Comparison of ENCODE assay signal across 22 cellular contexts in genomic region chrX:99142745-99143144, GRCh38.
"Had no signal": no experiment of that assay in that cellular context is flagged by ENCODE, and none has a peak within 500 bp of the region (broad histone marks: within the 10 kb centered on the region; RNA-seq: fewer than 3 reads in every experiment).

No MANE protein-coding gene starts in this region.

- H3K27me3 ChIP-seq: body of pancreas, sigmoid colon, upper lobe of right lung had no signal

- ATAC-seq: activated T-helper 17 cell treated with anti-CD3 and anti-CD28 coated beads, Interleukin-2, amount 50 U/mL, for 72 hours; body of pancreas; effector memory CD8-positive, alpha-beta T cell; stimulated activated naive B cell treated with anti-CD40 and anti-IgM and Interleukin-4, amounts not matched to agents 10 μg/mL and 1 μg/mL and 100 μg/mL, for 72 hours; upper lobe of right lung had no signal

- H3K27ac Mint-ChIP-seq: activated B cell treated with CpG ODN at 0.5 μM for 24 hours; activated CD4-positive, alpha-beta memory T cell treated with anti-CD3 and anti-CD28 coated beads, Interleukin-2, amount 10 ng/mL, durations not matched to agents 7 days and 5 days; activated naive CD8-positive, alpha-beta T cell treated with anti-CD3 and anti-CD28 coated beads, Interleukin-2, amount 10 ng/mL, durations not matched to agents 7 days and 5 days; activated T-helper 17 cell treated with anti-CD3 and anti-CD28 coated beads, Interleukin-2, amount 50 U/mL, for 72 hours; effector memory CD8-positive, alpha-beta T cell; naive B cell; stimulated activated naive B cell treated with anti-CD40 and anti-IgM and Interleukin-4, amounts not matched to agents 10 μg/mL and 1 μg/mL and 100 μg/mL, for 72 hours had no signal

- FAIRE-seq: TTC549 had no signal

- H3K9me3 Mint-ChIP-seq: activated naive CD8-positive, alpha-beta T cell treated with anti-CD3 and anti-CD28 coated beads, Interleukin-2, amount 10 ng/mL, durations not matched to agents 7 days and 5 days; activated T-helper 17 cell treated with anti-CD3 and anti-CD28 coated beads, Interleukin-2, amount 50 U/mL, for 72 hours; effector memory CD8-positive, alpha-beta T cell had no signal

- H3K27ac ChIP-seq: body of pancreas, epithelial cell of prostate, sigmoid colon, spleen, thoracic aorta, upper lobe of right lung had no signal

- H3K36me3 Mint-ChIP-seq: activated naive CD8-positive, alpha-beta T cell treated with anti-CD3 and anti-CD28 coated beads, Interleukin-2, amount 10 ng/mL, durations not matched to agents 7 days and 5 days; naive B cell; stimulated activated naive B cell treated with anti-CD40 and anti-IgM and Interleukin-4, amounts not matched to agents 10 μg/mL and 1 μg/mL and 100 μg/mL, for 72 hours had no signal

- H3K27me3 Mint-ChIP-seq: activated B cell treated with CpG ODN at 0.5 μM for 24 hours; activated CD4-positive, alpha-beta memory T cell treated with anti-CD3 and anti-CD28 coated beads, Interleukin-2, amount 10 ng/mL, durations not matched to agents 7 days and 5 days; activated naive CD8-positive, alpha-beta T cell treated with anti-CD3 and anti-CD28 coated beads, Interleukin-2, amount 10 ng/mL, durations not matched to agents 7 days and 5 days; activated T-helper 17 cell treated with anti-CD3 and anti-CD28 coated beads, Interleukin-2, amount 50 U/mL, for 72 hours; effector memory CD8-positive, alpha-beta T cell; naive B cell; stimulated activated naive B cell treated with anti-CD40 and anti-IgM and Interleukin-4, amounts not matched to agents 10 μg/mL and 1 μg/mL and 100 μg/mL, for 72 hours had no signal

- H3K36me3 ChIP-seq: sigmoid colon, spleen, thoracic aorta, upper lobe of right lung had no signal

- DNase-seq: activated B cell treated with CpG ODN at 0.5 μM for 24 hours; activated CD4-positive, alpha-beta memory T cell treated with anti-CD3 and anti-CD28 coated beads, Interleukin-2, amount 10 ng/mL, durations not matched to agents 7 days and 5 days; activated CD4-positive, alpha-beta T cell treated with anti-CD3 and anti-CD28 coated beads for 4 hours; activated naive CD4-positive, alpha-beta T cell treated with Interleukin-2 at 50 U/mL for 16 hours; activated naive CD8-positive, alpha-beta T cell treated with anti-CD3 and anti-CD28 coated beads, Interleukin-2, amount 10 ng/mL, durations not matched to agents 7 days and 5 days; activated T-cell treated with anti-CD3 and anti-CD28 coated beads, Interleukin-2, amount 50 U/mL, for 1 hour; body of pancreas; caudate nucleus; effector memory CD8-positive, alpha-beta T cell; foreskin fibroblast; hippocampal formation; islet precursor cell; naive B cell; sigmoid colon; spleen; stimulated activated naive B cell treated with anti-CD40 and anti-IgM and Interleukin-4, amounts not matched to agents 10 μg/mL and 1 μg/mL and 100 μg/mL, for 72 hours; upper lobe of right lung had no signal

- H3K4me3 ChIP-seq: body of pancreas, lung, sigmoid colon, spleen, thoracic aorta, upper lobe of right lung had no signal

- H3K4me1 ChIP-seq: body of pancreas, sigmoid colon, spleen, upper lobe of right lung had no signal

- H3K9me3 ChIP-seq: body of pancreas, sigmoid colon, thoracic aorta, upper lobe of right lung had no signal

- H3K4me1 Mint-ChIP-seq: activated B cell treated with CpG ODN at 0.5 μM for 24 hours; activated CD4-positive, alpha-beta memory T cell treated with anti-CD3 and anti-CD28 coated beads, Interleukin-2, amount 10 ng/mL, durations not matched to agents 7 days and 5 days; activated naive CD8-positive, alpha-beta T cell treated with anti-CD3 and anti-CD28 coated beads, Interleukin-2, amount 10 ng/mL, durations not matched to agents 7 days and 5 days; activated T-helper 17 cell treated with anti-CD3 and anti-CD28 coated beads, Interleukin-2, amount 50 U/mL, for 72 hours; naive B cell; stimulated activated naive B cell treated with anti-CD40 and anti-IgM and Interleukin-4, amounts not matched to agents 10 μg/mL and 1 μg/mL and 100 μg/mL, for 72 hours had no signal

- H3K4me3 Mint-ChIP-seq: activated B cell treated with CpG ODN at 0.5 μM for 24 hours; activated CD4-positive, alpha-beta memory T cell treated with anti-CD3 and anti-CD28 coated beads, Interleukin-2, amount 10 ng/mL, durations not matched to agents 7 days and 5 days; activated naive CD8-positive, alpha-beta T cell treated with anti-CD3 and anti-CD28 coated beads, Interleukin-2, amount 10 ng/mL, durations not matched to agents 7 days and 5 days; activated T-helper 17 cell treated with anti-CD3 and anti-CD28 coated beads, Interleukin-2, amount 50 U/mL, for 72 hours; effector memory CD8-positive, alpha-beta T cell; naive B cell; stimulated activated naive B cell treated with anti-CD40 and anti-IgM and Interleukin-4, amounts not matched to agents 10 μg/mL and 1 μg/mL and 100 μg/mL, for 72 hours had no signal
